8 cellular contexts compared by ENCODE assay signal in genomic region chr4:36399762-36400353, GRCh38.
DNase-seq lines count a peak whose midpoint lies in the region; ATAC-seq, FAIRE-seq and TF ChIP-seq lines count a peak whose summit lies in the region.

No MANE protein-coding gene starts in this region.

- H3K36me3 Mint-ChIP-seq in activated CD4-positive, alpha-beta T cell treated with anti-CD3 and anti-CD28 coated beads for 36 hours (ENCODE audit: low read depth) = no peaks in the 10 kb centered on the region

- H3K9me3 ChIP-seq in esophagus muscularis mucosa (no peaks in the 10 kb centered on the region), small intestine (ENCODE audit: control insufficient read depth, low read depth) (no peaks in the 10 kb centered on the region)

- WGBS in esophagus muscularis mucosa = 30% methylated on average over 2 of the region's 2 CpGs
- 19 to 33% (median 22%) methylated on average over 2 of the region's 2 CpGs for WGBS in small intestine, 3 donors

- no peaks in the 10 kb centered on the region for H3K27me3 Mint-ChIP-seq in activated CD4-positive, alpha-beta T cell treated with anti-CD3 and anti-CD28 coated beads for 36 hours

- intact Hi-C loops in activated CD4-positive, alpha-beta T cell treated with anti-CD3 and anti-CD28 coated beads for 36 hours (cut with DNase I, micrococcal nuclease) = loop anchor here (1.0 to 5.0 kb wide), 4 partner anchors 17 to 158 kb away; partner anchors contain the start of gene ARAP2 (in 1 of the 2)
- intact Hi-C loops in esophagus muscularis mucosa (cut with DNase I) = no loop called here

- peaks cover 26% of the 10 kb centered on the region for H3K4me1 Mint-ChIP-seq in activated CD4-positive, alpha-beta T cell treated with anti-CD3 and anti-CD28 coated beads for 36 hours

- no peak overlapping the region for H3K4me3 Mint-ChIP-seq in activated CD4-positive, alpha-beta T cell treated with anti-CD3 and anti-CD28 coated beads for 36 hours

- H3K36me3 ChIP-seq in esophagus muscularis mucosa (no peaks in the 10 kb centered on the region), small intestine (ENCODE audit: control insufficient read depth in 2 of 2, insufficient read depth in 2 of 2, low read length in 2 of 2) (no peaks in the 10 kb centered on the region)

- H3K4me3 ChIP-seq in esophagus muscularis mucosa (no peak overlapping the region), small intestine (ENCODE audit: low read depth in 1 of 2, low read length in 2 of 2) (no peak overlapping the region)

- no peak overlapping the region for H3K27ac Mint-ChIP-seq in activated CD4-positive, alpha-beta T cell treated with anti-CD3 and anti-CD28 coated beads for 36 hours

- DNase-seq in Ammon's horn (ENCODE audit: low spot score) (peak; percentile 66), esophagus muscularis mucosa (ENCODE audit: extremely low spot score) (no peak), small intestine (peak; percentile 40), NCI-H2171 treated with DMSO at 0.1 percent for 48 hours (lab: John Stamatoyannopoulos, UW) (no peak), occipital lobe (lab: John Stamatoyannopoulos, UW) (no peak)
- peak; percentile 69 for DNase-seq in activated CD4-positive, alpha-beta T cell treated with anti-CD3 and anti-CD28 coated beads for 36 hours

- CTCF ChIA-PET in activated CD4-positive, alpha-beta T cell treated with anti-CD3 and anti-CD28 coated beads for 36 hours (lab: Charles Lee) = interaction anchor here (0.6 to 10.7 kb wide), 46 partner anchors 9 to 465 kb away, joined by 3 to 100 read pairs (median 4); partner anchors contain the start of gene ARAP2

- POLR2A ChIA-PET in activated CD4-positive, alpha-beta T cell treated with anti-CD3 and anti-CD28 coated beads for 36 hours (lab: Charles Lee) = interaction anchor here (0.7 to 1.0 kb wide), 3 partner anchors 34 to 113 kb away, joined by 3 read pairs; no protein-coding TSS in a partner anchor

- FAIRE-seq in small intestine (lab: Jason Lieb, UNC) = no peak

- no peaks in the 10 kb centered on the region for H3K4me1 ChIP-seq in esophagus muscularis mucosa
- no peaks in the 10 kb centered on the region for H3K4me1 ChIP-seq in small intestine (ENCODE audit: control insufficient read depth in 2 of 2, insufficient read depth in 1 of 2, low read depth in 1 of 2, low read length in 1 of 2)

- no peak overlapping the region for H3K27ac ChIP-seq in esophagus muscularis mucosa (replicated peaks in 1 of 4)
- H3K27ac ChIP-seq in small intestine (ENCODE audit: low read depth in 1 of 2, low read length in 1 of 2) = no peak overlapping the region

- TF ChIP-seq CTCF in esophagus muscularis mucosa (IDR thresholded peaks at IDR 0.05) = peak in 2 of 3 experiments; percentile 10 to 41

- TF ChIP-seq EP300 in esophagus muscularis mucosa (IDR thresholded peaks at IDR 0.05) = no peak

- peak; percentile 67 for ATAC-seq in GM18907 (IDR thresholded peaks at IDR 0.05; ENCODE audit: unreplicated experiment)
- ATAC-seq in HG03571 (IDR thresholded peaks at IDR 0.05; ENCODE audit: unreplicated experiment) = peak; percentile 46
- peak; percentile 77 for ATAC-seq in activated CD4-positive, alpha-beta T cell treated with anti-CD3 and anti-CD28 coated beads for 36 hours

- H3K27me3 ChIP-seq in esophagus muscularis mucosa = no peaks in the 10 kb centered on the region
- no peaks in the 10 kb centered on the region for H3K27me3 ChIP-seq in small intestine (ENCODE audit: control insufficient read depth in 2 of 2, insufficient read depth in 2 of 2, low read length in 2 of 2)

- peaks cover 5% of the 10 kb centered on the region for H3K9me3 Mint-ChIP-seq in activated CD4-positive, alpha-beta T cell treated with anti-CD3 and anti-CD28 coated beads for 36 hours (ENCODE audit: low read depth)

- no peak for TF ChIP-seq POLR2A in esophagus muscularis mucosa (IDR thresholded peaks at IDR 0.05; ENCODE audit: low read depth)

Comparison
In these comparisons a context has a peak if more than half of its experiments do, and no peak if none do; other contexts are left out.
1. DNase-seq: peak in Ammon's horn (single experiment), activated CD4-positive, alpha-beta T cell treated with anti-CD3 and anti-CD28 coated beads for 36 hours (single experiment) and small intestine (single experiment); none in esophagus muscularis mucosa (single experiment), NCI-H2171 treated with DMSO at 0.1 percent for 48 hours (single experiment) and occipital lobe (single experiment).
2. Peak in every context shown above with its lines, with median percentiles within 50 percentile points of each other: ATAC-seq.